In the genomic region with DNA sequence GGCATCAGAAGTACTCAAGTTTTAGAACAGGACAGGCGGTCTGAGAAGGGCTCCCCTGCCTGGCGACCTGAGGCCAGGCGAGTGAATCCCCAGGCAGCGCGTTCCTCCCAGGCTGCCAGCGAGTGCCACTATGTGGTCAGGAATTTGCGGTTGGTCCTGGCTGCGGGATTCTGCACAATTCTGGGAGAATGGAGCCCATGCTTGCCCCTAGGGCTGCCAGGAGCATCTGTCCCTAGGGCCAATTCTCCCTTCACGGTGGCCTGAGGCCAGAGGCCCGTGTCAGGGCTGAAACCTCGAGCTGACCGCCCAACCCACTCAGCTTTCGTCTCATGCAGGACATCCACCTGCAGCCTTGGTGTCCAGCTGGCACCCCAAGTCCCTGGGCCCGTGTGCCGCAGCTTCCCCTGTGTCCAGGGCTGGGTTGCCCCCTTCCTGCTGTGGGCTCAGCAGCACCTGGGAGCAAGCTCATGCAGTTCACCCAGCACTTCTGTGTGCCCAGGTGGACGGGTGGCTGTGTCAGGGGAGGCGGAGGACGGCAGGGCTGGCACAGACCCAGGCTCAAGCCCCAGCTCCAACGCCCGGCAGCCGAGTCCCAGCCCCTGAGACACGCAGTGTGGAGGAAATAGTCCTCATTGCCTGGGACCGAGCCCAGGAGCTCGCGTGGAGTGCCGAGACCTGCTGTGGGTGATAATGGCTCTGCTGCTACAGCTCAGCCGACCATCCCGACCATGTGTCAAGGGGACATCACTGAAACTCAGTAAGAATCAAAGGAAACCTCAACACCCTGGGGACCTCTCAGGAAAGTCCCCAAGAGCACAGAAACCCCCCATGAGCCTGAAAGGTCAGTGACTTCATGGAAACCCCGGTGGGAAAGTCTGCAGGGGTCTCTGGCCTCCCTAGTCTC, we compare ENCODE assay signal across 11 cellular contexts. TPM values are rescaled to one million over a fixed set of nuclear protein-coding genes. Genes with fewer than 3 reads are reported as not detected.
A peak's percentile ranks its signal among the peaks of the same experiment; 100 is the strongest.
DNase-seq lines count a peak whose midpoint lies in the region; ATAC-seq, FAIRE-seq and TF ChIP-seq lines count a peak whose summit lies in the region.
"Had no signal": no experiment of that assay in that cellular context is flagged by ENCODE, and none has a peak within 500 bp of the region (broad histone marks: within the 10 kb centered on the region; RNA-seq: fewer than 3 reads in every experiment).

No MANE protein-coding gene starts in this region.

- POLR2A ChIA-PET in CD4-positive, alpha-beta T cell (lab: Charles Lee) = interaction anchor here (0.6 kb wide), 1 partner anchor 71 kb away, joined by 4 read pairs; no protein-coding TSS in a partner anchor

- H3K9ac ChIP-seq in DND-41 (ENCODE audit: low read depth, low read length) (no peak overlapping the region), kidney (ENCODE audit: low read length in 2 of 2) (no peak overlapping the region)

- no peaks in the 10 kb centered on the region for H3K4me1 Mint-ChIP-seq in CD4-positive, alpha-beta T cell (ENCODE audit: low read depth)

- CTCF ChIA-PET in CD4-positive, alpha-beta T cell (lab: Charles Lee) = no interaction called here

- DNase-seq in DND-41 = no peak
- no peak for DNase-seq in SIG-M5 (lab: John Stamatoyannopoulos, UW)
- DNase-seq in CD4-positive, alpha-beta T cell = no peak
- DNase-seq in DMS53 (lab: John Stamatoyannopoulos, UW) = no peak
- no peak for DNase-seq in kidney
- DNase-seq: NCI-H226 had no signal

- no peaks in the 10 kb centered on the region for H3K79me2 ChIP-seq in DND-41 (ENCODE audit: insufficient read depth, low read length)

- intact Hi-C loops in CD4-positive, alpha-beta T cell (cut with DNase I, micrococcal nuclease) = no loop called here
- intact Hi-C loops in kidney (cut with DNase I) = no loop called here

- H3K27me3 ChIP-seq in DND-41 (ENCODE audit: insufficient read depth, low read length, poor library complexity) = no peaks in the 10 kb centered on the region
- H3K27me3 ChIP-seq in CD4-positive, alpha-beta T cell (ENCODE audit: control insufficient read depth, insufficient read depth, low read length) = no peaks in the 10 kb centered on the region

- 0 out of 2 replicates have a peak overlapping the region, but pooled peaks have one; percentile 19 for H3K27ac ChIP-seq in DND-41 (ENCODE audit: low read length)
- no peak overlapping the region for H3K27ac ChIP-seq in CD4-positive, alpha-beta T cell (ENCODE audit: low read depth, low read length)
- H3K27ac ChIP-seq in kidney (ENCODE audit: low read depth in 2 of 2, low read length in 2 of 2) = no peak overlapping the region
- H3K27ac ChIP-seq: thoracic aorta had no signal

- H3K9me3 Mint-ChIP-seq in CD4-positive, alpha-beta T cell = no peaks in the 10 kb centered on the region

- H3K4me1 ChIP-seq in DND-41 (ENCODE audit: insufficient read depth, low read length) (no peaks in the 10 kb centered on the region), kidney (ENCODE audit: control insufficient read depth in 1 of 2, insufficient read depth in 1 of 2, low read depth in 1 of 2, low read length in 2 of 2) (no peaks in the 10 kb centered on the region)

- H3K4me3 Mint-ChIP-seq in CD4-positive, alpha-beta T cell = no peak overlapping the region

- H3K27me3 Mint-ChIP-seq in CD4-positive, alpha-beta T cell = no peaks in the 10 kb centered on the region

- TF ChIP-seq CTCF in DND-41 (IDR thresholded peaks at IDR 0.05; ENCODE audit: borderline replicate concordance, extremely low read depth, low read length, poor library complexity, severe bottlenecking) (no peak), kidney (IDR thresholded peaks at IDR 0.05; ENCODE audit: borderline replicate concordance, extremely low read depth, insufficient read depth) (no peak)
- no peak for TF ChIP-seq CTCF in CD4-positive, alpha-beta T cell (IDR thresholded peaks at IDR 0.05)

- no peak overlapping the region for H3K4me2 ChIP-seq in DND-41 (ENCODE audit: insufficient read depth, low read length)

- no peak for ATAC-seq in DND-41 (ENCODE audit: insufficient read depth, low read depth)
- ATAC-seq in GM19025 (IDR thresholded peaks at IDR 0.05; ENCODE audit: low read depth, unreplicated experiment) = peak; percentile 43
- ATAC-seq in HG02642 (IDR thresholded peaks at IDR 0.05; ENCODE audit: poor library complexity, unreplicated experiment) = peak; percentile 49
- peak; percentile 50 for ATAC-seq in HG03571 (IDR thresholded peaks at IDR 0.05; ENCODE audit: unreplicated experiment)
- ATAC-seq in CD4-positive, alpha-beta T cell (ENCODE audit: poor library complexity) = no peak
- ATAC-seq: left lobe of liver had no signal

- no peak overlapping the region for H2AFZ ChIP-seq in DND-41 (ENCODE audit: low read depth, low read length)

- H3K4me3 ChIP-seq in DND-41 (ENCODE audit: low read depth in 1 of 2, low read length in 2 of 2) (no peak overlapping the region), kidney (ENCODE audit: low read length in 2 of 2) (no peak overlapping the region)
- H3K4me3 ChIP-seq: thoracic aorta had no signal

- no peak for FAIRE-seq in kidney (lab: Jason Lieb, UNC)

- H4K20me1 ChIP-seq in DND-41 (ENCODE audit: insufficient read depth, low read length) = peaks cover 32% of the 10 kb centered on the region

- no peaks in the 10 kb centered on the region for H3K9me3 ChIP-seq in DND-41 (ENCODE audit: insufficient read depth, low read length, severe bottlenecking)
- no peaks in the 10 kb centered on the region for H3K9me3 ChIP-seq in CD4-positive, alpha-beta T cell (ENCODE audit: control insufficient read depth, low read length)
- H3K9me3 ChIP-seq in kidney (ENCODE audit: control insufficient read depth in 1 of 2, low read length in 2 of 2) = no peaks in the 10 kb centered on the region
- H3K9me3 ChIP-seq: thoracic aorta had no signal

- no peak overlapping the region for H3K27ac Mint-ChIP-seq in CD4-positive, alpha-beta T cell

- H3K36me3 Mint-ChIP-seq in CD4-positive, alpha-beta T cell (ENCODE audit: low read depth) = peaks cover 40% of the 10 kb centered on the region

- H3K36me3 ChIP-seq in DND-41 (ENCODE audit: insufficient read depth, low read length) (peaks cover 89% of the 10 kb centered on the region), kidney (ENCODE audit: control insufficient read depth in 1 of 2, insufficient read depth in 2 of 2, low read length in 2 of 2) (no peaks in the 10 kb centered on the region)

RNA-seq across cellular contexts. Expression of a gene that starts 39.1 kb away (rescaled TPM):
- 10 to 100 TPM; 20.4 to 21.2 TPM for total RNA-seq in CD4-positive, alpha-beta T cell
- 46.5 TPM for total RNA-seq in kidney
- polyA plus RNA-seq in kidney (ENCODE audit: insufficient read depth, low read depth, low replicate concordance) = 22.2 TPM

RNA-seq across cellular contexts. Expression of a gene that starts 39.4 kb away (rescaled TPM):
- under 1 TPM in 1 of 2 experiments, not detected in 1; 0.08 TPM for total RNA-seq in CD4-positive, alpha-beta T cell
- 0.54 TPM for total RNA-seq in kidney
- polyA plus RNA-seq in kidney (ENCODE audit: insufficient read depth, low read depth, low replicate concordance) = 0.09 TPM
- total RNA-seq: left lobe of liver had no signal

Comparison
In these comparisons a context has a peak if more than half of its experiments do, and no peak if none do; other contexts are left out.
1. ATAC-seq: peak in GM19025 (single experiment), HG02642 (single experiment) and HG03571 (single experiment); none in DND-41 (single experiment) and CD4-positive, alpha-beta T cell (single experiment).